ENCODE assay signal across 9 cellular contexts in genomic region chr1:205375816-205376545, GRCh38. TPM values are rescaled to one million over a fixed set of nuclear protein-coding genes. Genes with fewer than 3 reads are reported as not detected.
DNase-seq lines count a peak whose midpoint lies in the region; ATAC-seq and TF ChIP-seq lines count a peak whose summit lies in the region.
"Had no signal": no experiment of that assay in that cellular context is flagged by ENCODE, and none has a peak within 500 bp of the region (broad histone marks: within the 10 kb centered on the region; RNA-seq: fewer than 3 reads in every experiment).

No MANE protein-coding gene starts in this region.

- H3K4me1 Mint-ChIP-seq in activated T-cell treated with anti-CD3 and anti-CD28 coated beads, Interleukin-2, amount 50 U/mL, for 4 hours (ENCODE audit: low read depth): peaks cover 21% of the 10 kb centered on the region

- peaks cover 25% of the 10 kb centered on the region for H3K27me3 Mint-ChIP-seq in activated T-cell treated with anti-CD3 and anti-CD28 coated beads, Interleukin-2, amount 50 U/mL, for 4 hours (ENCODE audit: low read depth)

- H3K9me3 ChIP-seq in BE2C: no peaks in the 10 kb centered on the region

- peak; percentile 52 for DNase-seq in BE2C
- peak; percentile 61 for DNase-seq in M059J (ENCODE audit: low read depth)
- DNase-seq in islet precursor cell: peak; percentile 90
- no peak for DNase-seq in activated T-cell treated with anti-CD3 and anti-CD28 coated beads, Interleukin-2, amount 50 U/mL, for 4 hours

- TF ChIP-seq CTCF in BE2C (IDR thresholded peaks at IDR 0.05; ENCODE audit: low read depth, low read length) (peak; percentile 24), VCaP (conservative IDR thresholded peaks at IDR 0.05) (no peak)

- no peaks in the 10 kb centered on the region for H3K36me3 Mint-ChIP-seq in activated T-cell treated with anti-CD3 and anti-CD28 coated beads, Interleukin-2, amount 50 U/mL, for 4 hours (ENCODE audit: insufficient read depth)

- no peak overlapping the region for H3K4me3 Mint-ChIP-seq in activated T-cell treated with anti-CD3 and anti-CD28 coated beads, Interleukin-2, amount 50 U/mL, for 4 hours
- H3K4me3 Mint-ChIP-seq: T-helper 1 cell treated with Interleukin-12 subunit alpha and Interleukin-12 subunit beta and Interleukin-4 antibody, amounts not matched to agents 30 μg/mL and 1 μg/mL, for 36 hours had no signal

- H3K4me3 ChIP-seq in BE2C (ENCODE audit: low read depth, low read length): peak overlapping the region; percentile 33

- H3K36me3 ChIP-seq in BE2C: no peaks in the 10 kb centered on the region

- H3K9me3 Mint-ChIP-seq in activated T-cell treated with anti-CD3 and anti-CD28 coated beads, Interleukin-2, amount 50 U/mL, for 4 hours: no peaks in the 10 kb centered on the region
- H3K9me3 Mint-ChIP-seq: T-helper 1 cell treated with Interleukin-12 subunit alpha and Interleukin-12 subunit beta and Interleukin-4 antibody, amounts not matched to agents 30 μg/mL and 1 μg/mL, for 36 hours had no signal

- H3K27ac ChIP-seq in VCaP: peak overlapping the region; percentile 11; the same call in 1 of the 2 replicates

- no peak for ATAC-seq in GM19455 (IDR thresholded peaks at IDR 0.05; ENCODE audit: unreplicated experiment)
- no peak for ATAC-seq in HG02973 (IDR thresholded peaks at IDR 0.05; ENCODE audit: unreplicated experiment)
- ATAC-seq in activated T-cell treated with anti-CD3 and anti-CD28 coated beads, Interleukin-2, amount 50 U/mL, for 4 hours: no peak
- ATAC-seq in GM19324 (IDR thresholded peaks at IDR 0.05; ENCODE audit: low FRiP score, unreplicated experiment): no peak

- H3K4me1 ChIP-seq in BE2C: no peaks in the 10 kb centered on the region

- no peaks in the 10 kb centered on the region for H3K27me3 ChIP-seq in BE2C

RNA-seq across cellular contexts. Expression of gene KLHDC8A, which starts 19.3 kb away (rescaled TPM):
- 3.2 TPM for polyA plus RNA-seq in BE2C (2012; ENCODE audit: insufficient read depth, insufficient read length, low read depth)
- total RNA-seq in M059J (2014; rRNA removed; shearing (Covaris generic)): not detected in 2 replicates
- under 1 TPM in 1 of 3 donors, not detected in 2; 0.05 TPM for total RNA-seq in activated T-cell treated with anti-CD3 and anti-CD28 coated beads, Interleukin-2, amount 50 U/mL, for 4 hours

RNA-seq across cellular contexts. Expression of gene LEMD1, which starts 45.9 kb away (rescaled TPM):
- polyA plus RNA-seq in BE2C (2012; ENCODE audit: insufficient read depth, insufficient read length, low read depth): not detected
- not detected in 2 replicates for total RNA-seq in M059J (2014; rRNA removed; shearing (Covaris generic))
- total RNA-seq in activated T-cell treated with anti-CD3 and anti-CD28 coated beads, Interleukin-2, amount 50 U/mL, for 4 hours: under 1 TPM in 1 of 3 donors, not detected in 2; 0.74 TPM

RNA-seq across cellular contexts. Expression of gene NUAK2, which starts 54.4 kb away (rescaled TPM):
- polyA plus RNA-seq in BE2C (2012; ENCODE audit: insufficient read depth, insufficient read length, low read depth): 0.66 TPM
- total RNA-seq in M059J (2014; rRNA removed; shearing (Covaris generic)): 6.7 and 8.4 TPM in 2 replicates
- total RNA-seq in activated T-cell treated with anti-CD3 and anti-CD28 coated beads, Interleukin-2, amount 50 U/mL, for 4 hours: 1 to 10 TPM; 1.4 to 1.7 (median 1.5) TPM
